In genomic region chr5:17180957-17181723, GRCh38 we compare ENCODE assay signal across 8 cellular contexts.
DNase-seq lines count a peak whose midpoint lies in the region; ATAC-seq lines count a peak whose summit lies in the region.

No MANE protein-coding gene starts in this region.

- ATAC-seq in GM21447 (IDR thresholded peaks at IDR 0.05; ENCODE audit: unreplicated experiment) (no peak), GM18517 (IDR thresholded peaks at IDR 0.05; ENCODE audit: unreplicated experiment) (no peak), GM21737 (IDR thresholded peaks at IDR 0.05; ENCODE audit: unreplicated experiment) (no peak)

- DNase-seq in stimulated activated CD4-positive, alpha-beta T cell treated with anti-CD3 and anti-CD28 coated beads, Interleukin-4, amount 100 ng/mL, for 24 hours, result peak; percentile 9
- no peak for DNase-seq in stimulated activated CD4-positive, alpha-beta T cell treated with anti-CD3 and anti-CD28 coated beads, Interleukin-4, amount 100 ng/mL, for 1 hour
- DNase-seq in activated T-cell treated with anti-CD3 and anti-CD28 coated beads, Interleukin-2, amount 50 U/mL, for 48 hours, result peak; percentile 28 to 45
- DNase-seq in iris pigment epithelial cell (ENCODE audit: low read depth) (peak; percentile 100), NCI-H1694 (lab: John Stamatoyannopoulos, UW) (no peak)

Comparison
In these comparisons a context has a peak if more than half of its experiments do, and no peak if none do; other contexts are left out.
1. DNase-seq: peak in stimulated activated CD4-positive, alpha-beta T cell treated with anti-CD3 and anti-CD28 coated beads, Interleukin-4, amount 100 ng/mL, for 24 hours (single experiment), activated T-cell treated with anti-CD3 and anti-CD28 coated beads, Interleukin-2, amount 50 U/mL, for 48 hours (2 of 2) and iris pigment epithelial cell (single experiment); none in stimulated activated CD4-positive, alpha-beta T cell treated with anti-CD3 and anti-CD28 coated beads, Interleukin-4, amount 100 ng/mL, for 1 hour (single experiment) and NCI-H1694 (single experiment).